ENCODE assay signal across 1 cellular context in genomic region chr19:668675-669434, GRCh38.
A peak's percentile ranks its signal among the peaks of the same experiment; 100 is the strongest.
TF ChIP-seq lines count a peak whose summit lies in the region.
"Not testable (repeated sequence)": the region's sequence is repeated elsewhere in the genome, so short reads cannot be mapped to it uniquely, and the experiment has no call there.

No MANE protein-coding gene starts in this region.

TF ChIP-seq in HepG2, 621 proteins besides CTCF, POLR2A, EP300 and RAD21 (continues in another document):
- peak; percentile 48 for TF ChIP-seq CREM (IDR thresholded peaks at IDR 0.05)
- not testable (repeated sequence) for TF ChIP-seq CREM (CRISPR knock-in tag; IDR thresholded peaks at IDR 0.05); ZHX2 (CRISPR knock-in tag; IDR thresholded peaks at IDR 0.05; ENCODE audit: borderline replicate concordance); LCORL (IDR thresholded peaks at IDR 0.05); SOX13 (IDR thresholded peaks at IDR 0.05); NR2F6 (CRISPR knock-in tag; IDR thresholded peaks at IDR 0.05); FOXP1 (IDR thresholded peaks at IDR 0.05)
- TF ChIP-seq FOXA3 (CRISPR knock-in tag; IDR thresholded peaks at IDR 0.05), result peak; percentile 34; the same call in 1 of the 2 replicates
- TF ChIP-seq SOX5 (CRISPR knock-in tag; IDR thresholded peaks at IDR 0.05; ENCODE audit: borderline replicate concordance), result peak; percentile 43; the same call in 1 of the 2 replicates
- 0 out of 2 replicates have a peak, but pooled peaks have one; percentile 21 for TF ChIP-seq ZHX2 (IDR thresholded peaks at IDR 0.05; ENCODE audit: low read depth)
- 0 out of 2 replicates have a peak, but pooled peaks have one; percentile 3 for TF ChIP-seq MIXL1 (CRISPR knock-in tag; IDR thresholded peaks at IDR 0.05)
- TF ChIP-seq ATF1 (CRISPR knock-in tag; IDR thresholded peaks at IDR 0.05), result 0 out of 2 replicates have a peak, but pooled peaks have one; percentile 18
- 0 out of 2 replicates have a peak, but pooled peaks have one; percentile 21 for TF ChIP-seq GMEB1 (CRISPR knock-in tag; IDR thresholded peaks at IDR 0.05; ENCODE audit: borderline replicate concordance)
- peak; percentile 71; the same call in 1 of the 2 replicates for TF ChIP-seq GATAD2A (CRISPR knock-in tag; IDR thresholded peaks at IDR 0.05)
- peak; percentile 66 for TF ChIP-seq TCF7 (IDR thresholded peaks at IDR 0.05; ENCODE audit: low read depth)
- peak; percentile 56; the same call in 1 of the 2 replicates for TF ChIP-seq RXRB (CRISPR knock-in tag; IDR thresholded peaks at IDR 0.05; ENCODE audit: borderline replicate concordance)
- peak; percentile 66 for TF ChIP-seq SAP130 (CRISPR knock-in tag; IDR thresholded peaks at IDR 0.05; ENCODE audit: low read depth)
- peak; percentile 77 for TF ChIP-seq RARA (CRISPR knock-in tag; IDR thresholded peaks at IDR 0.05)
- TF ChIP-seq MED1 (CRISPR knock-in tag; IDR thresholded peaks at IDR 0.05), result peak; percentile 64
- peak; percentile 85 for TF ChIP-seq HNF4G (IDR thresholded peaks at IDR 0.05; ENCODE audit: borderline replicate concordance, low read depth, low read length)
- TF ChIP-seq HNF4G (CRISPR knock-in tag; IDR thresholded peaks at IDR 0.05; ENCODE audit: borderline replicate concordance, low read depth), result peak; percentile 89; the same call in 1 of the 2 replicates
- peak; percentile 42; the same call in 1 of the 2 replicates for TF ChIP-seq PPARG (CRISPR knock-in tag; conservative IDR thresholded peaks at IDR 0.05)
- peak; percentile 72 for TF ChIP-seq LCORL (CRISPR knock-in tag; IDR thresholded peaks at IDR 0.05)
- TF ChIP-seq HNF4A (CRISPR knock-in tag; IDR thresholded peaks at IDR 0.05), result peak; percentile 91
- peak; percentile 61; the same call in 1 of the 2 replicates for TF ChIP-seq ZNF362 (CRISPR knock-in tag; IDR thresholded peaks at IDR 0.05; ENCODE audit: borderline replicate concordance)
- peak; percentile 65; the same call in 1 of the 2 replicates for TF ChIP-seq ZMYM3 (CRISPR knock-in tag; IDR thresholded peaks at IDR 0.05)
- peak; percentile 54; the same call in 1 of the 2 replicates for TF ChIP-seq MLX (CRISPR knock-in tag; IDR thresholded peaks at IDR 0.05)
- peak; percentile 40; the same call in 1 of the 2 replicates for TF ChIP-seq GFI1 (CRISPR knock-in tag; IDR thresholded peaks at IDR 0.05; ENCODE audit: borderline replicate concordance)
- peak; percentile 49; the same call in 1 of the 2 replicates for TF ChIP-seq ELF3 (CRISPR knock-in tag; IDR thresholded peaks at IDR 0.05)
- TF ChIP-seq SOX13 (CRISPR knock-in tag; conservative IDR thresholded peaks at IDR 0.05 in 1 of 2, IDR thresholded peaks at IDR 0.05 in 1 of 2), result peak in 1 of 2 experiments; percentile 52; a peak in 1 of 4 replicates
- peak; percentile 27; the same call in 1 of the 2 replicates for TF ChIP-seq TBX2 (CRISPR knock-in tag; IDR thresholded peaks at IDR 0.05; ENCODE audit: borderline replicate concordance)
- peak; percentile 25; the same call in 1 of the 2 replicates for TF ChIP-seq NCOA2 (CRISPR knock-in tag; IDR thresholded peaks at IDR 0.05)
- 0 out of 2 replicates have a peak, but pooled peaks have one; percentile 46 for TF ChIP-seq ZBTB20 (CRISPR knock-in tag; IDR thresholded peaks at IDR 0.05; ENCODE audit: borderline replicate concordance, low read depth)
- TF ChIP-seq PATZ1 (CRISPR knock-in tag; IDR thresholded peaks at IDR 0.05), result peak; percentile 75
- TF ChIP-seq AHDC1 (CRISPR knock-in tag; IDR thresholded peaks at IDR 0.05; ENCODE audit: borderline replicate concordance), result peak; percentile 48; the same call in 1 of the 2 replicates
- TF ChIP-seq MAX (IDR thresholded peaks at IDR 0.05), result peak; percentile 30; the same call in 1 of the 2 replicates
- TF ChIP-seq THAP11 (CRISPR knock-in tag; IDR thresholded peaks at IDR 0.05), result peak; percentile 57
- 0 out of 2 replicates have a peak, but pooled peaks have one; percentile 23 for TF ChIP-seq BCL6 (CRISPR knock-in tag; IDR thresholded peaks at IDR 0.05)
- TF ChIP-seq NR2F6 (IDR thresholded peaks at IDR 0.05), result peak; percentile 51; the same call in 1 of the 2 replicates
- peak; percentile 51; the same call in 1 of the 2 replicates for TF ChIP-seq FOXP1 (CRISPR knock-in tag; IDR thresholded peaks at IDR 0.05)
- TF ChIP-seq SPEN (CRISPR knock-in tag; IDR thresholded peaks at IDR 0.05; ENCODE audit: low read depth), result peak; percentile 70; the same call in 1 of the 2 replicates
- peak; percentile 42; the same call in 1 of the 2 replicates for TF ChIP-seq KDM6A (CRISPR knock-in tag; IDR thresholded peaks at IDR 0.05; ENCODE audit: low read depth)
